In the genomic region with DNA sequence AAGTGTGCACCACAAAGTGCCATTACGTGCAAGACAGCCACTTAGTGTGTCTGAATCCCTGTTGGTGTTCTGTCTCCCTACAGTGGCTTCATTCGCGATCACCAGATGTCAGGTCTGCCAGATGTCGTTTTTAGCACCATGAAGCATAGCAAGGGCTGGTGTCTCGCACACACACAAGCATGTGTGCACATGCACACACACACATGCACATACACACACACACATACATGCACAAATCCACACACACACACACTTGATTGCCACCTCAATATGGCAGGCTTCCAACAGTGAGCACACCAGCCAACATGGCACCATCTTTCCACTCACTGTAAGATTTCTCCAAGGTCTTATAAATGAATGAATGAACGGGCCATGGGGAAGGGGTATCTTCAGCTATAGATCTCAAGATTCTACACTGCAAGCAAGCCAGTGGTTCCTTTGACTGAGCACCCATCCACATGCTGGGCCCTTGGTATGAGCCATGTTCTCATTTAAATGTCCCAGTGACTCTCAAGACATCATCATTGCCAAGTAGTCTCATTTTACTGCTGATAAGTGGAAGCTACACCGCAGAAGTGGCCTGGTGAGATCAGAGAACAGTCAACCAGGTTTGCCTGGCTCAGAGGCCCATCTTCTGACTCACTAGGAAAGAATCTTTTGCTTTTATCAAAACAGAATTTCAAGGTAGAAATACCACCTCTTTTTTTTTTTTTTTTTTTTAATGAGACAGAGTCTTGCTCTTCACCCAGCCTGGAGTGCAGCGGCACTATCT, we compare ENCODE assay signal across 11 cellular contexts.
A peak's percentile ranks its signal among the peaks of the same experiment; 100 is the strongest.
DNase-seq lines count a peak whose midpoint lies in the region; FAIRE-seq and TF ChIP-seq lines count a peak whose summit lies in the region.
"Had no signal": no experiment of that assay in that cellular context is flagged by ENCODE, and none has a peak within 500 bp of the region (broad histone marks: within the 10 kb centered on the region; RNA-seq: fewer than 3 reads in every experiment).

No MANE protein-coding gene starts in this region.

- 86 to 88% methylated on average over 8 of the region's 8 CpGs for whole genome bisulfite sequencing in GM23248 (ENCODE audit: low coverage in 1 of 2, low lambda C conversion rate in 2 of 2, missing lambda C conversion rate in 2 of 2), 2 experiments
- 85% methylated on average over 8 of the region's 8 CpGs for WGBS in prostate gland

- H3K36me3 ChIP-seq in GM23248 (ENCODE audit: low read depth) (no peaks in the 10 kb centered on the region), PC-9 (ENCODE audit: low read depth) (no peaks in the 10 kb centered on the region), endothelial cell of umbilical vein (ENCODE audit: control insufficient read depth in 2 of 2, extremely low read depth in 1 of 2, insufficient read depth in 2 of 2, low read length in 2 of 2) (no peaks in the 10 kb centered on the region), prostate gland (no peaks in the 10 kb centered on the region)

- FAIRE-seq in endothelial cell of umbilical vein (lab: Jason Lieb, UNC): no peak

- H3F3A ChIP-seq in GM23248 (ENCODE audit: insufficient read depth): no peaks in the 10 kb centered on the region
- H3F3A ChIP-seq in PC-9 (ENCODE audit: insufficient read depth, low read depth): peaks cover 18% of the 10 kb centered on the region; the same call in 1 of the 2 replicates

- TF ChIP-seq CTCF in PC-9 (conservative IDR thresholded peaks at IDR 0.05): no peak
- no peak for TF ChIP-seq CTCF in endothelial cell of umbilical vein (IDR thresholded peaks at IDR 0.05; ENCODE audit: extremely low read depth in 1 of 2, insufficient read depth in 1 of 2, low read depth in 1 of 2, low read length in 2 of 2)
- TF ChIP-seq CTCF in prostate gland (IDR thresholded peaks at IDR 0.05): no peak

- TF ChIP-seq POLR2A in endothelial cell of umbilical vein (IDR thresholded peaks at IDR 0.05; ENCODE audit: low read depth, low read length): no peak
- TF ChIP-seq POLR2A in prostate gland (IDR thresholded peaks at IDR 0.05): no peak

- POLR2A ChIA-PET in PC-9 (lab: Charles Lee; ENCODE audit: unreplicated experiment) (interaction anchor here (0.6 kb wide), 1 partner anchor 183 kb away, joined by 3 read pairs; a partner anchor contains a TSS), endothelial cell of umbilical vein (lab: Charles Lee) (no interaction called here)

- H3K9me2 ChIP-seq in GM23248 (ENCODE audit: insufficient read depth) (no peaks in the 10 kb centered on the region), PC-9 (ENCODE audit: insufficient read depth) (no peaks in the 10 kb centered on the region)

- H3K9ac ChIP-seq in GM23248: no peak overlapping the region
- no peak overlapping the region for H3K9ac ChIP-seq in endothelial cell of umbilical vein (replicated peaks; ENCODE audit: extremely low read depth, insufficient read depth, low read length)

- CTCF ChIA-PET in PC-9 (lab: Charles Lee) (no interaction called here), endothelial cell of umbilical vein (lab: Charles Lee) (interaction anchor here (1.0 to 1.8 kb wide), 5 partner anchors 10 to 134 kb away, joined by 3 to 6 read pairs (median 3); no protein-coding TSS in a partner anchor)

- H4K20me1 ChIP-seq in GM23248 (ENCODE audit: insufficient read depth): no peaks in the 10 kb centered on the region
- no peaks in the 10 kb centered on the region for H4K20me1 ChIP-seq in PC-9 (ENCODE audit: insufficient read depth)
- no peaks in the 10 kb centered on the region for H4K20me1 ChIP-seq in endothelial cell of umbilical vein (replicated peaks; ENCODE audit: control insufficient read depth, extremely low read depth, insufficient read depth, low read length)

- BruUV-seq in PC-9 (replicated peaks; lab: Mats Ljungman, UMichigan): TSS peak; percentile 62
- BruUV-seq in endothelial cell of umbilical vein (replicated peaks; lab: Mats Ljungman, UMichigan): no TSS peak

- H3K79me2 ChIP-seq in GM23248 (ENCODE audit: insufficient read depth): no peaks in the 10 kb centered on the region
- 0 out of 2 replicates have a peak, but pooled peaks cover 5% of the 10 kb centered on the region for H3K79me2 ChIP-seq in PC-9 (ENCODE audit: low read depth)
- H3K79me2 ChIP-seq in endothelial cell of umbilical vein (ENCODE audit: control insufficient read depth, insufficient read depth, low read length): no peaks in the 10 kb centered on the region

- no peaks in the 10 kb centered on the region for H3K9me1 ChIP-seq in endothelial cell of umbilical vein (replicated peaks; ENCODE audit: control insufficient read depth, extremely low read depth, insufficient read depth, low read length)

- no peaks in the 10 kb centered on the region for H3K27me3 ChIP-seq in GM23248 (replicated peaks; ENCODE audit: insufficient read depth)
- no peaks in the 10 kb centered on the region for H3K27me3 ChIP-seq in PC-9 (ENCODE audit: insufficient read depth, low read depth)
- H3K27me3 ChIP-seq in endothelial cell of umbilical vein (ENCODE audit: control insufficient read depth in 2 of 2, insufficient read depth in 2 of 2, low read length in 2 of 2): no peaks in the 10 kb centered on the region
- H3K27me3 ChIP-seq in prostate gland (replicated peaks; ENCODE audit: insufficient read depth): no peaks in the 10 kb centered on the region

- dilution Hi-C loops in endothelial cell of umbilical vein (cut with MboI; ENCODE audit: extremely low pct_ligation_motif_present, low sequenced_read_pairs): no loop called here

- intact Hi-C loops in PC-9 (cut with micrococcal nuclease; ENCODE audit: unreplicated experiment) (loop anchor here (2.0 to 10.0 kb wide), 2 partner anchors 77 to 131 kb away; no protein-coding TSS in a partner anchor), endothelial cell of umbilical vein (cut with micrococcal nuclease) (no loop called here), prostate gland (cut with DNase I) (no loop called here)

- H3K4me1 ChIP-seq in GM23248 (ENCODE audit: insufficient read depth) (peaks cover 9% of the 10 kb centered on the region; the same call in 1 of the 2 replicates), PC-9 (replicated peaks; ENCODE audit: insufficient read depth) (peaks cover 31% of the 10 kb centered on the region), endothelial cell of umbilical vein (ENCODE audit: control insufficient read depth, extremely low read depth, insufficient read depth, low read length) (no peaks in the 10 kb centered on the region), prostate gland (replicated peaks) (peaks cover 17% of the 10 kb centered on the region)

- H3K9me3 ChIP-seq in GM23248 (ENCODE audit: low read depth): no peaks in the 10 kb centered on the region
- no peaks in the 10 kb centered on the region for H3K9me3 ChIP-seq in PC-9 (ENCODE audit: insufficient read depth, low read depth)
- H3K9me3 ChIP-seq in endothelial cell of umbilical vein (replicated peaks; ENCODE audit: control insufficient read depth, insufficient read depth, low read length): no peaks in the 10 kb centered on the region
- no peaks in the 10 kb centered on the region for H3K9me3 ChIP-seq in prostate gland

- in situ Hi-C loops in GM23248 (cut with MboI): no loop called here

- H3K27ac ChIP-seq in GM23248 (no peak overlapping the region), PC-9 (peak overlapping the region; percentile 62), endothelial cell of umbilical vein (ENCODE audit: insufficient read depth, low read depth, low read length) (no peak overlapping the region), prostate gland (peak overlapping the region; percentile 13 to 26)
- H3K27ac ChIP-seq: VCaP had no signal

- H3K4me3 ChIP-seq in GM23248 (no peak overlapping the region), PC-9 (0 out of 2 replicates have a peak overlapping the region, but pooled peaks have one; percentile 24), endothelial cell of umbilical vein (replicated peaks in 1 of 3; ENCODE audit: insufficient read depth in 1 of 3, low read depth in 1 of 3, low read length in 3 of 3) (no peak overlapping the region), prostate gland (no peak overlapping the region)

- H3K4me2 ChIP-seq in GM23248 (ENCODE audit: unreplicated experiment) (no peak overlapping the region), PC-9 (peak overlapping the region; percentile 72), endothelial cell of umbilical vein (ENCODE audit: insufficient read depth, low read length) (no peak overlapping the region)

- H2AFZ ChIP-seq in GM23248: no peak overlapping the region
- no peak overlapping the region for H2AFZ ChIP-seq in PC-9
- no peak overlapping the region for H2AFZ ChIP-seq in endothelial cell of umbilical vein (ENCODE audit: low read depth, low read length)

- DNase-seq in GM23248 (peak; percentile 79), PC-9 (peak; percentile 67 to 92), endothelial cell of umbilical vein (ENCODE audit: low read depth, low spot score) (peak; percentile 16), prostate gland (ENCODE audit: low spot score) (no peak), mesenteric fat pad (ENCODE audit: low spot score) (no peak), T-helper 2 cell (no peak), germinal center (ENCODE audit: low spot score) (no peak)
- DNase-seq: DND-41; natural killer cell; stimulated activated naive CD4-positive, alpha-beta T cell treated with Interleukin-2 at 50 U/mL for 16 hours had no signal

TF ChIP-seq in endothelial cell of umbilical vein, 7 proteins besides CTCF, POLR2A, EP300 and RAD21:
- TF ChIP-seq JUN (IDR thresholded peaks at IDR 0.05; ENCODE audit: borderline replicate concordance, insufficient read depth, insufficient read length, low read depth): no peak
- TF ChIP-seq EZH2 (IDR thresholded peaks at IDR 0.05; ENCODE audit: borderline replicate concordance, low read depth, low read length, severe bottlenecking): no peak
- TF ChIP-seq MYC (IDR thresholded peaks at IDR 0.05; ENCODE audit: low read depth, low read length): no peak
- no peak for TF ChIP-seq GATA2 (IDR thresholded peaks at IDR 0.05; ENCODE audit: insufficient read depth, insufficient read length, low read depth, low read length)
- TF ChIP-seq, protein P1, sequence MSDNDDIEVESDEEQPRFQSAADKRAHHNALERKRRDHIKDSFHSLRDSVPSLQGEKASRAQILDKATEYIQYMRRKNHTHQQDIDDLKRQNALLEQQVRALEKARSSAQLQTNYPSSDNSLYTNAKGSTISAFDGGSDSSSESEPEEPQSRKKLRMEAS (IDR thresholded peaks at IDR 0.05; ENCODE audit: insufficient read depth, insufficient read length): no peak

Comparison
In these comparisons a context has a peak if more than half of its experiments do, and no peak if none do; other contexts are left out.
1. DNase-seq: peak in GM23248 (single experiment), PC-9 (2 of 2) and endothelial cell of umbilical vein (single experiment); none in prostate gland (single experiment), mesenteric fat pad (single experiment), T-helper 2 cell (0 of 5) and germinal center (single experiment).
2. H3K27ac ChIP-seq: peak in PC-9 (single experiment) and prostate gland (2 of 2); none in GM23248 (single experiment) and endothelial cell of umbilical vein (single experiment).